Comparison of ENCODE assay signal across 8 cellular contexts in genomic region chr16:23952128-23953041, GRCh38.
DNase-seq lines count a peak whose midpoint lies in the region; ATAC-seq and TF ChIP-seq lines count a peak whose summit lies in the region.

No MANE protein-coding gene starts in this region.

- intact Hi-C loops in mammary epithelial cell (cut with micrococcal nuclease): no loop called here

- no peak for TF ChIP-seq CTCF in mammary epithelial cell (conservative IDR thresholded peaks at IDR 0.05 in 1 of 2, IDR thresholded peaks at IDR 0.05 in 1 of 2; ENCODE audit: extremely low read depth in 1 of 2, insufficient read depth in 1 of 2, low read depth in 1 of 2, low read length in 2 of 2)

- ATAC-seq in activated CD8-positive, alpha-beta memory T cell treated with anti-CD3 and anti-CD28 coated beads, Interleukin-2, amount 10 ng/mL, durations not matched to agents 7 days and 5 days: no peak
- peak; percentile 48 for ATAC-seq in stimulated activated effector memory CD8-positive, alpha-beta T cell treated with anti-CD3 and anti-CD28 coated beads, Interleukin-12 subunit alpha, Interleukin-12 subunit beta, amount 100 ng/mL, for 72 hours

- in situ Hi-C loops in mammary epithelial cell (cut with MboI; ENCODE audit: low sequenced_read_pairs in 2 of 2): no loop called here

- H3K9ac ChIP-seq in iPS-18a (ENCODE audit: low read length): no peak overlapping the region
- no peak overlapping the region for H3K9ac ChIP-seq in mammary epithelial cell (ENCODE audit: insufficient read depth, low read length)

- H3K27ac ChIP-seq in iPS-18a (ENCODE audit: low read length) (no peak overlapping the region), mammary epithelial cell (ENCODE audit: insufficient read depth, low read depth, low read length) (no peak overlapping the region)

- H3K79me2 ChIP-seq in mammary epithelial cell (ENCODE audit: insufficient read depth, low read length): no peaks in the 10 kb centered on the region

- no peak overlapping the region for H3K4me3 Mint-ChIP-seq in activated CD8-positive, alpha-beta memory T cell treated with anti-CD3 and anti-CD28 coated beads, Interleukin-2, amount 10 ng/mL, durations not matched to agents 7 days and 5 days
- H3K4me3 Mint-ChIP-seq in stimulated activated effector memory CD8-positive, alpha-beta T cell treated with anti-CD3 and anti-CD28 coated beads, Interleukin-12 subunit alpha, Interleukin-12 subunit beta, amount 100 ng/mL, for 72 hours: peak overlapping the region; percentile 60

- peak; percentile 44 to 47 for DNase-seq in activated CD4-positive, alpha-beta T cell treated with anti-CD3 and anti-CD28 coated beads for 4 hours
- DNase-seq in activated CD4-positive, alpha-beta T cell treated with anti-CD3 and anti-CD28 coated beads for 1 hour: no peak
- DNase-seq in activated CD8-positive, alpha-beta memory T cell treated with anti-CD3 and anti-CD28 coated beads, Interleukin-2, amount 10 ng/mL, durations not matched to agents 7 days and 5 days: no peak
- DNase-seq in stimulated activated effector memory CD8-positive, alpha-beta T cell treated with anti-CD3 and anti-CD28 coated beads, Interleukin-12 subunit alpha, Interleukin-12 subunit beta, amount 100 ng/mL, for 72 hours (ENCODE audit: low spot score in 2 of 2): no peak
- DNase-seq in cerebellar nuclear complex (lab: John Stamatoyannopoulos, UW) (no peak), mammary epithelial cell (no peak), GOT3 (lab: John Stamatoyannopoulos, UW) (no peak)

- H3K4me2 ChIP-seq in mammary epithelial cell (ENCODE audit: insufficient read depth, low read depth, low read length): no peak overlapping the region

- H3K4me1 ChIP-seq in iPS-18a (ENCODE audit: control insufficient read depth, low read depth, low read length): peaks cover 15% of the 10 kb centered on the region
- no peaks in the 10 kb centered on the region for H3K4me1 ChIP-seq in mammary epithelial cell (ENCODE audit: insufficient read depth, low read length)

- dilution Hi-C loops in mammary epithelial cell (cut with HindIII; ENCODE audit: low sequenced_read_pairs): no loop called here

- H3K9me3 Mint-ChIP-seq in activated CD8-positive, alpha-beta memory T cell treated with anti-CD3 and anti-CD28 coated beads, Interleukin-2, amount 10 ng/mL, durations not matched to agents 7 days and 5 days (ENCODE audit: low read depth): no peaks in the 10 kb centered on the region
- H3K9me3 Mint-ChIP-seq in stimulated activated effector memory CD8-positive, alpha-beta T cell treated with anti-CD3 and anti-CD28 coated beads, Interleukin-12 subunit alpha, Interleukin-12 subunit beta, amount 100 ng/mL, for 72 hours: no peaks in the 10 kb centered on the region

- BruUV-seq in mammary epithelial cell (replicated peaks; lab: Mats Ljungman, UMichigan): no TSS peak

- WGBS in mammary epithelial cell (ENCODE audit: low coverage, missing lambda C conversion rate): 20% methylated on average over 8 of the region's 13 CpGs

- H3K9me3 ChIP-seq in iPS-18a (ENCODE audit: control insufficient read depth, low read depth, low read length): no peaks in the 10 kb centered on the region
- no peaks in the 10 kb centered on the region for H3K9me3 ChIP-seq in mammary epithelial cell (replicated peaks; ENCODE audit: insufficient read depth, low read length)

- H3K27me3 ChIP-seq in iPS-18a (ENCODE audit: control insufficient read depth, insufficient read depth, low read length) (no peaks in the 10 kb centered on the region), mammary epithelial cell (ENCODE audit: insufficient read depth, low read length) (no peaks in the 10 kb centered on the region)

- no peaks in the 10 kb centered on the region for H3K27me3 Mint-ChIP-seq in activated CD8-positive, alpha-beta memory T cell treated with anti-CD3 and anti-CD28 coated beads, Interleukin-2, amount 10 ng/mL, durations not matched to agents 7 days and 5 days

- H2AFZ ChIP-seq in mammary epithelial cell (ENCODE audit: low read depth, low read length): no peak overlapping the region

- peaks cover 65% of the 10 kb centered on the region for H3K4me1 Mint-ChIP-seq in activated CD8-positive, alpha-beta memory T cell treated with anti-CD3 and anti-CD28 coated beads, Interleukin-2, amount 10 ng/mL, durations not matched to agents 7 days and 5 days
- peaks cover 69% of the 10 kb centered on the region for H3K4me1 Mint-ChIP-seq in stimulated activated effector memory CD8-positive, alpha-beta T cell treated with anti-CD3 and anti-CD28 coated beads, Interleukin-12 subunit alpha, Interleukin-12 subunit beta, amount 100 ng/mL, for 72 hours

- H3K36me3 ChIP-seq in iPS-18a (ENCODE audit: control insufficient read depth, low read depth, low read length) (no peaks in the 10 kb centered on the region), mammary epithelial cell (ENCODE audit: insufficient read depth, low read length) (no peaks in the 10 kb centered on the region)

- peaks cover 17% of the 10 kb centered on the region for H3K36me3 Mint-ChIP-seq in activated CD8-positive, alpha-beta memory T cell treated with anti-CD3 and anti-CD28 coated beads, Interleukin-2, amount 10 ng/mL, durations not matched to agents 7 days and 5 days
- peaks cover 2% of the 10 kb centered on the region for H3K36me3 Mint-ChIP-seq in stimulated activated effector memory CD8-positive, alpha-beta T cell treated with anti-CD3 and anti-CD28 coated beads, Interleukin-12 subunit alpha, Interleukin-12 subunit beta, amount 100 ng/mL, for 72 hours

- CTCF ChIA-PET in activated CD8-positive, alpha-beta memory T cell treated with anti-CD3 and anti-CD28 coated beads, Interleukin-2, amount 10 ng/mL, durations not matched to agents 7 days and 5 days (lab: Charles Lee): no interaction called here
- CTCF ChIA-PET in mammary epithelial cell (lab: Charles Lee; ENCODE audit: low non-redundant PET): no interaction called here

- peak overlapping the region; percentile 28 for H3K4me3 ChIP-seq in iPS-18a (ENCODE audit: low read length)
- no peak overlapping the region for H3K4me3 ChIP-seq in mammary epithelial cell (replicated peaks in 1 of 3; ENCODE audit: insufficient read depth in 1 of 3, low read depth in 2 of 3, low read length in 3 of 3)

- H3K27ac Mint-ChIP-seq in activated CD8-positive, alpha-beta memory T cell treated with anti-CD3 and anti-CD28 coated beads, Interleukin-2, amount 10 ng/mL, durations not matched to agents 7 days and 5 days: peak overlapping the region; percentile 27
- H3K27ac Mint-ChIP-seq in stimulated activated effector memory CD8-positive, alpha-beta T cell treated with anti-CD3 and anti-CD28 coated beads, Interleukin-12 subunit alpha, Interleukin-12 subunit beta, amount 100 ng/mL, for 72 hours: peak overlapping the region; percentile 80

- no peaks in the 10 kb centered on the region for H4K20me1 ChIP-seq in mammary epithelial cell (ENCODE audit: insufficient read depth, low read length)

Comparison
In these comparisons a context has a peak if more than half of its experiments do, and no peak if none do; other contexts are left out.
1. DNase-seq: peak in activated CD4-positive, alpha-beta T cell treated with anti-CD3 and anti-CD28 coated beads for 4 hours (2 of 2); none in activated CD4-positive, alpha-beta T cell treated with anti-CD3 and anti-CD28 coated beads for 1 hour (single experiment), activated CD8-positive, alpha-beta memory T cell treated with anti-CD3 and anti-CD28 coated beads, Interleukin-2, amount 10 ng/mL, durations not matched to agents 7 days and 5 days (single experiment), stimulated activated effector memory CD8-positive, alpha-beta T cell treated with anti-CD3 and anti-CD28 coated beads, Interleukin-12 subunit alpha, Interleukin-12 subunit beta, amount 100 ng/mL, for 72 hours (0 of 2), cerebellar nuclear complex (0 of 2), mammary epithelial cell (single experiment) and GOT3 (single experiment).